Comparison of ENCODE assay signal across 1 cellular context in genomic region chr19:1162404-1163282, GRCh38.
TF ChIP-seq lines count a peak whose summit lies in the region.

No MANE protein-coding gene starts in this region.

TF ChIP-seq in IMR-90, 13 proteins besides CTCF, POLR2A, EP300 and RAD21:
- TF ChIP-seq USF2 (IDR thresholded peaks at IDR 0.05; ENCODE audit: low read depth, low read length), result no peak
- TF ChIP-seq RFX5 (IDR thresholded peaks at IDR 0.05; ENCODE audit: low read depth, low read length), result no peak
- no peak for TF ChIP-seq RCOR1 (IDR thresholded peaks at IDR 0.05; ENCODE audit: insufficient replicate concordance, low read length)
- no peak for TF ChIP-seq CEBPB (IDR thresholded peaks at IDR 0.05; ENCODE audit: low read depth, low read length)
- TF ChIP-seq ELK1 (IDR thresholded peaks at IDR 0.05; ENCODE audit: borderline replicate concordance, low read depth, low read length), result no peak
- TF ChIP-seq CHD1 (IDR thresholded peaks at IDR 0.05; ENCODE audit: low read depth, low read length), result no peak
- no peak for TF ChIP-seq SMC3 (IDR thresholded peaks at IDR 0.05; ENCODE audit: low read depth, low read length)
- no peak for TF ChIP-seq MXI1 (IDR thresholded peaks at IDR 0.05; ENCODE audit: borderline replicate concordance, low read depth, low read length)
